In genomic region chrX:72308566-72309296, GRCh38 we compare ENCODE assay signal across 1 cellular context.
TF ChIP-seq lines count a peak whose summit lies in the region.

No MANE protein-coding gene starts in this region.

TF ChIP-seq in HepG2, 621 proteins besides CTCF, POLR2A, EP300 and RAD21 (continued from another document):
- TF ChIP-seq ZNF639 (CRISPR knock-in tag; conservative IDR thresholded peaks at IDR 0.05) (no peak), BCLAF1 (IDR thresholded peaks at IDR 0.05) (no peak), ZNF230 (CRISPR knock-in tag; IDR thresholded peaks at IDR 0.05) (no peak), ZNF883 (CRISPR knock-in tag; IDR thresholded peaks at IDR 0.05; ENCODE audit: not compliant biosample characterization) (no peak), HOXA7 (CRISPR knock-in tag; IDR thresholded peaks at IDR 0.05) (no peak), ZNF205 (CRISPR knock-in tag; IDR thresholded peaks at IDR 0.05) (no peak), ZNF337 (CRISPR knock-in tag; IDR thresholded peaks at IDR 0.05; ENCODE audit: borderline replicate concordance, low read depth) (no peak)
